Comparison of ENCODE assay signal across 20 cellular contexts in genomic region chr16:48277158-48277557, GRCh38. TPM values are rescaled to one million over a fixed set of nuclear protein-coding genes. Genes with fewer than 3 reads are reported as not detected.
DNase-seq lines count a peak whose midpoint lies in the region; ATAC-seq, FAIRE-seq and TF ChIP-seq lines count a peak whose summit lies in the region.
"Had no signal": no experiment of that assay in that cellular context is flagged by ENCODE, and none has a peak within 500 bp of the region (broad histone marks: within the 10 kb centered on the region; RNA-seq: fewer than 3 reads in every experiment).

No MANE protein-coding gene starts in this region.

- DNase-seq in NCI-H1092 (lab: John Stamatoyannopoulos, UW) (peak; percentile 4), NCI-H1092 treated with DMSO at 0.1 percent for 48 hours (lab: John Stamatoyannopoulos, UW) (no peak), K562 (ENCODE audit: extremely low read depth in 1 of 4, low spot score in 3 of 4) (peak in 1 of 4 experiments; percentile 3), hepatocyte (ENCODE audit: low spot score) (no peak), D721Med (ENCODE audit: insufficient read length, low spot score) (no peak)
- DNase-seq: 8988T; activated naive CD4-positive, alpha-beta T cell treated with Interleukin-2 at 50 U/mL for 16 hours; DMS53; HCEC 1CT; kidney glomerular epithelial cell; NCI-H446 treated with DMSO at 0.1 percent for 48 hours; T1000 had no signal

- no peak for TF ChIP-seq POLR2A in K562 (conservative IDR thresholded peaks at IDR 0.05)

- H4K20me1 ChIP-seq in K562 (replicated peaks; ENCODE audit: control insufficient read depth, insufficient read depth, low read length): no peaks in the 10 kb centered on the region
- no peaks in the 10 kb centered on the region for H4K20me1 ChIP-seq in hepatocyte (ENCODE audit: insufficient read depth, poor library complexity, severe bottlenecking)

- in situ Hi-C loops in K562 (cut with MboI): no loop called here

- CTCF ChIA-PET in K562 (lab: Yijun Ruan, JAX; ENCODE audit: low intra/inter-chr PET ratio): no interaction called here

- intact Hi-C loops in K562 (cut with micrococcal nuclease): no loop called here

- no peaks in the 10 kb centered on the region for H3K27me3 ChIP-seq in K562 (ENCODE audit: control insufficient read depth in 2 of 2, insufficient read depth in 2 of 2, low read length in 2 of 2)
- no peaks in the 10 kb centered on the region for H3K27me3 ChIP-seq in hepatocyte
- H3K27me3 ChIP-seq: SJSA1, tibial nerve had no signal

- FAIRE-seq in K562 (lab: Jason Lieb, UNC): no peak
- no peak for FAIRE-seq in D721Med (lab: Jason Lieb, UNC)
- FAIRE-seq: GM18507, HepG2 had no signal

- 82% methylated on average over 5 of the region's 5 CpGs for WGBS in K562 (ENCODE audit: insufficient coverage, low coverage, missing lambda C conversion rate)
- 97% methylated on average over 5 of the region's 5 CpGs for WGBS in hepatocyte (ENCODE audit: low lambda C conversion rate, missing lambda C conversion rate)

- H3K9me1 ChIP-seq in K562 (ENCODE audit: control insufficient read depth, insufficient read depth, low read length): no peaks in the 10 kb centered on the region

- H3K4me3 ChIP-seq in K562 (no peak overlapping the region), hepatocyte (no peak overlapping the region)
- H3K4me3 ChIP-seq: SJSA1, skin epidermis, tibial nerve had no signal

- ATAC-seq in K562 (no peak), HG03175 (IDR thresholded peaks at IDR 0.05; ENCODE audit: unreplicated experiment) (no peak), HG02973 (IDR thresholded peaks at IDR 0.05; ENCODE audit: unreplicated experiment) (no peak)
- ATAC-seq: HepG2 had no signal

- H3K9ac ChIP-seq in K562 (ENCODE audit: insufficient read depth in 1 of 2, low read depth in 2 of 2, low read length in 2 of 2): no peak overlapping the region

- H3K9me3 ChIP-seq in K562 (replicated peaks; ENCODE audit: control insufficient read depth, insufficient read depth, low read depth, low read length) (no peaks in the 10 kb centered on the region), hepatocyte (ENCODE audit: low read depth) (no peaks in the 10 kb centered on the region)
- H3K9me3 ChIP-seq: SJSA1, tibial nerve had no signal

- H2AFZ ChIP-seq in K562 (ENCODE audit: low read depth, low read length) (no peak overlapping the region), hepatocyte (no peak overlapping the region)

- TF ChIP-seq CTCF in K562 (IDR thresholded peaks at IDR 0.05 in 2 of 3, conservative IDR thresholded peaks at IDR 0.05 in 1 of 3; ENCODE audit: insufficient read depth in 2 of 3, low read depth in 1 of 3, low read length in 3 of 3): no peak
- TF ChIP-seq CTCF in hepatocyte (IDR thresholded peaks at IDR 0.05; ENCODE audit: poor library complexity): no peak
- TF ChIP-seq CTCF in D721Med (IDR thresholded peaks at IDR 0.05; ENCODE audit: insufficient read depth, missing control alignments): no peak

- POLR2A ChIA-PET in K562 (lab: Yijun Ruan, JAX): interaction anchor here (1.0 to 1.6 kb wide), 2 partner anchors 9 to 20 kb away, joined by 3 read pairs; no protein-coding TSS in a partner anchor

- H3K4me2 ChIP-seq in K562 (ENCODE audit: insufficient read depth, low read length) (no peak overlapping the region), hepatocyte (no peak overlapping the region)

- TF ChIP-seq EP300 in K562 (IDR thresholded peaks at IDR 0.05; ENCODE audit: low read length): no peak

- H3K27ac ChIP-seq in K562 (ENCODE audit: extremely low read depth, low read depth, low read length): no peak overlapping the region
- H3K27ac ChIP-seq in hepatocyte: peak overlapping the region; percentile 77
- H3K27ac ChIP-seq in temporal lobe (ENCODE audit: low read depth, low read length): peak overlapping the region; percentile 68
- H3K27ac ChIP-seq: SJSA1 had no signal

- TF ChIP-seq RAD21 in K562 (CRISPR knock-in tag; conservative IDR thresholded peaks at IDR 0.05 in 1 of 2, IDR thresholded peaks at IDR 0.05 in 1 of 2): no peak

- peaks cover 56% of the 10 kb centered on the region for H3K36me3 ChIP-seq in K562 (ENCODE audit: control insufficient read depth, insufficient read depth, low read length)
- H3K36me3 ChIP-seq in hepatocyte (replicated peaks; ENCODE audit: insufficient read depth, low read depth): no peaks in the 10 kb centered on the region
- H3K36me3 ChIP-seq: tibial nerve had no signal

- no TSS peak for BruUV-seq in K562 (replicated peaks; lab: Mats Ljungman, UMichigan)

- no peaks in the 10 kb centered on the region for H3K9me2 ChIP-seq in hepatocyte (replicated peaks; ENCODE audit: insufficient read depth)

- H3K4me1 ChIP-seq in K562 (replicated peaks in 1 of 2; ENCODE audit: control insufficient read depth in 2 of 2, insufficient read depth in 2 of 2, low read length in 2 of 2) (no peaks in the 10 kb centered on the region; a peak in 2 of 5 replicates), hepatocyte (ENCODE audit: insufficient read depth) (peaks cover 11% of the 10 kb centered on the region)

- H3K79me2 ChIP-seq in K562 (ENCODE audit: control insufficient read depth, insufficient read depth, low read length): peaks cover 6% of the 10 kb centered on the region; the same call in 1 of the 3 replicates
- H3K79me2 ChIP-seq in hepatocyte: peaks cover 25% of the 10 kb centered on the region

TF ChIP-seq in K562, 482 proteins besides CTCF, POLR2A, EP300 and RAD21:
- no peak for TF ChIP-seq TFAM (CRISPR knock-in tag; conservative IDR thresholded peaks at IDR 0.05)
- no peak for TF ChIP-seq RBFOX2 (IDR thresholded peaks at IDR 0.05; ENCODE audit: low read depth, low read length)
- TF ChIP-seq NFIC (IDR thresholded peaks at IDR 0.05): peak; percentile 25; the same call in 1 of the 2 replicates
- TF ChIP-seq HMGXB4 (CRISPR knock-in tag; IDR thresholded peaks at IDR 0.05): no peak

RNA-seq across cellular contexts. Expression of gene ABCC11, which starts 29.8 kb away (rescaled TPM):
- total RNA-seq in K562 (2011; cell fraction: chromatin; rRNA removed; ENCODE audit: low replicate concordance): 0.07 and 1.1 TPM in 2 replicates
- total RNA-seq in K562 (2011; cell fraction: nucleolus; rRNA removed): 0.33 TPM in 1 of 2 replicates, not detected in the other
- total RNA-seq in K562 (2011; cell fraction: nucleoplasm; rRNA removed): 0.15 TPM in 1 of 2 replicates, not detected in the other
- total RNA-seq in K562 (2014; rRNA removed) (0.14 TPM in 1 of 2 replicates, not detected in the other), K562 (2014; rRNA removed; fragmentation: Illumina TruSeq; extraction: Trizol) (not detected in 2 replicates), K562 (2015; rRNA removed; fragmentation: Illumina TruSeq; extraction: Trizol) (not detected in 2 replicates), K562 (2021) (not detected in 2 replicates), hepatocyte (0.88 and 2.0 TPM in 2 replicates), temporal lobe (0.25 TPM)
- polyA plus RNA-seq in K562 (2011; rRNA removed) (0.04 and 0.22 TPM in 2 replicates), K562 (2014; fragmentation: Illumina TruSeq; extraction: Trizol) (0.04 and 0.29 TPM in 2 replicates), K562 (2014; fragmentation: Nextera tagmentation; extraction: Ambion mirVana) (not detected), K562 (2014; rRNA removed) (not detected in 2 replicates), hepatocyte (0.27 and 0.50 TPM in 2 replicates)
- polyA plus RNA-seq in K562 (2011; cell fraction: cytosol; rRNA removed): 0.09 and 0.18 TPM in 2 replicates
- 0.20 and 0.28 TPM in 2 replicates for polyA plus RNA-seq in K562 (2011; cell fraction: nucleus; rRNA removed)
- 0.07 TPM in 2 replicates for polyA plus RNA-seq in K562 (2012)
- polyA minus RNA-seq in K562 (2011; rRNA and poly(A)+ RNA removed): 0.21 TPM in 1 of 2 replicates, not detected in the other
- polyA minus RNA-seq in K562 (2011; cell fraction: cytosol; rRNA and poly(A)+ RNA removed): not detected in 2 replicates
- polyA minus RNA-seq in K562 (2011; cell fraction: nucleus; rRNA and poly(A)+ RNA removed): not detected in 2 replicates
- total RNA-seq: SJSA1, tibial nerve had no signal

RNA-seq across cellular contexts. Expression of gene LONP2, which starts 33.1 kb away (rescaled TPM):
- total RNA-seq in K562 (2011; cell fraction: chromatin; rRNA removed; ENCODE audit: low replicate concordance): 51.0 and 80.9 TPM in 2 replicates
- 22.2 and 28.7 TPM in 2 replicates for total RNA-seq in K562 (2011; cell fraction: nucleolus; rRNA removed)
- total RNA-seq in K562 (2011; cell fraction: nucleoplasm; rRNA removed): 27.4 and 31.4 TPM in 2 replicates
- total RNA-seq in K562 (2014; rRNA removed): 23.4 and 28.7 TPM in 2 replicates
- total RNA-seq in K562 (2014; rRNA removed; fragmentation: Illumina TruSeq; extraction: Trizol): 41.2 and 43.0 TPM in 2 replicates
- total RNA-seq in K562 (2015; rRNA removed; fragmentation: Illumina TruSeq; extraction: Trizol): 34.7 and 36.5 TPM in 2 replicates
- total RNA-seq in K562 (2021): 40.0 and 40.6 TPM in 2 replicates
- 37.7 and 39.3 TPM in 2 replicates for polyA plus RNA-seq in K562 (2011; rRNA removed)
- polyA plus RNA-seq in K562 (2011; cell fraction: cytosol; rRNA removed): 17.2 and 20.7 TPM in 2 replicates
- 24.0 and 30.0 TPM in 2 replicates for polyA plus RNA-seq in K562 (2011; cell fraction: nucleus; rRNA removed)
- 20.0 and 27.7 TPM in 2 replicates for polyA plus RNA-seq in K562 (2012)
- 23.2 and 25.6 TPM in 2 replicates for polyA plus RNA-seq in K562 (2014; fragmentation: Illumina TruSeq; extraction: Trizol)
- 1 to 10 TPM; 8.1 to 9.1 TPM for polyA plus RNA-seq in K562 (2014; fragmentation: Nextera tagmentation; extraction: Ambion mirVana)
- 22.1 and 24.7 TPM in 2 replicates for polyA plus RNA-seq in K562 (2014; rRNA removed)
- 87.7 and 88.5 TPM in 2 replicates for polyA minus RNA-seq in K562 (2011; rRNA and poly(A)+ RNA removed)
- 38.6 and 41.5 TPM in 2 replicates for polyA minus RNA-seq in K562 (2011; cell fraction: cytosol; rRNA and poly(A)+ RNA removed)
- 26.5 and 49.4 TPM in 2 replicates for polyA minus RNA-seq in K562 (2011; cell fraction: nucleus; rRNA and poly(A)+ RNA removed)
- 56.8 and 67.6 TPM in 2 replicates for total RNA-seq in hepatocyte
- polyA plus RNA-seq in hepatocyte: 30.1 and 34.9 TPM in 2 replicates
- 51.9 TPM for total RNA-seq in temporal lobe
